ENCODE assay signal across 10 cellular contexts in genomic region chr4:158996669-158997074, GRCh38.
DNase-seq lines count a peak whose midpoint lies in the region; ATAC-seq and TF ChIP-seq lines count a peak whose summit lies in the region.
"Had no signal": no experiment of that assay in that cellular context is flagged by ENCODE, and none has a peak within 500 bp of the region (broad histone marks: within the 10 kb centered on the region; RNA-seq: fewer than 3 reads in every experiment).

No MANE protein-coding gene starts in this region.

- no peaks in the 10 kb centered on the region for H3K9me3 Mint-ChIP-seq in neural progenitor cell

- TF ChIP-seq CTCF in neural progenitor cell (IDR thresholded peaks at IDR 0.05): no peak

- H3K36me3 Mint-ChIP-seq in neural progenitor cell: no peaks in the 10 kb centered on the region
- H3K36me3 Mint-ChIP-seq: activated naive CD8-positive, alpha-beta T cell; mesothelial cell of epicardium had no signal

- no peaks in the 10 kb centered on the region for H3K4me1 ChIP-seq in neural progenitor cell

- no peaks in the 10 kb centered on the region for H3F3A ChIP-seq in neural progenitor cell (ENCODE audit: low read depth)

- no peak overlapping the region for H3K27ac ChIP-seq in neural progenitor cell

- H3K4me2 ChIP-seq in neural progenitor cell: no peak overlapping the region

- peak; percentile 98 for DNase-seq in EH (ENCODE audit: low read depth)
- DNase-seq in NCI-H345 treated with DMSO at 0.1 percent for 48 hours (lab: John Stamatoyannopoulos, UW; ENCODE audit: unreplicated experiment): peak; percentile 23
- DNase-seq in dermis blood vessel endothelial cell: peak; percentile 82
- no peak for DNase-seq in neural progenitor cell (ENCODE audit: low spot score)
- no peak for DNase-seq in ureter (ENCODE audit: low spot score)
- DNase-seq in activated T-cell treated with anti-CD3 and anti-CD28 coated beads, Interleukin-2, amount 50 U/mL, for 48 hours: no peak
- DNase-seq in HT-29 (ENCODE audit: low spot score): no peak

- no peaks in the 10 kb centered on the region for H3K79me2 ChIP-seq in neural progenitor cell (ENCODE audit: low read depth)

- peak overlapping the region; percentile 45 for H2AFZ ChIP-seq in neural progenitor cell (replicated peaks)

- no peaks in the 10 kb centered on the region for H3K27me3 ChIP-seq in neural progenitor cell

- peaks cover 11% of the 10 kb centered on the region for H3K4me1 Mint-ChIP-seq in neural progenitor cell

- no peak overlapping the region for H3K27ac Mint-ChIP-seq in neural progenitor cell
- H3K27ac Mint-ChIP-seq: activated naive CD8-positive, alpha-beta T cell; mesothelial cell of epicardium had no signal

- H3K27me3 Mint-ChIP-seq in neural progenitor cell (ENCODE audit: insufficient read depth, low read depth): no peaks in the 10 kb centered on the region
- H3K27me3 Mint-ChIP-seq: activated naive CD8-positive, alpha-beta T cell had no signal

- no peaks in the 10 kb centered on the region for H3K36me3 ChIP-seq in neural progenitor cell

- ATAC-seq in GM18502 (IDR thresholded peaks at IDR 0.05; ENCODE audit: poor library complexity, unreplicated experiment): no peak

- H3K4me3 ChIP-seq in neural progenitor cell: no peak overlapping the region

- H3K9ac ChIP-seq in neural progenitor cell: no peak overlapping the region

- no peaks in the 10 kb centered on the region for H4K20me1 ChIP-seq in neural progenitor cell (ENCODE audit: low read depth)

- H3K9me3 ChIP-seq in neural progenitor cell (ENCODE audit: low read depth): no peaks in the 10 kb centered on the region

- H3K4me3 Mint-ChIP-seq in neural progenitor cell: no peak overlapping the region
- H3K4me3 Mint-ChIP-seq: activated naive CD8-positive, alpha-beta T cell; mesothelial cell of epicardium had no signal

Comparison
In these comparisons a context has a peak if more than half of its experiments do, and no peak if none do; other contexts are left out.
1. DNase-seq: peak in EH (single experiment), NCI-H345 treated with DMSO at 0.1 percent for 48 hours (single experiment) and dermis blood vessel endothelial cell (single experiment); none in neural progenitor cell (single experiment), ureter (single experiment), activated T-cell treated with anti-CD3 and anti-CD28 coated beads, Interleukin-2, amount 50 U/mL, for 48 hours (0 of 2) and HT-29 (single experiment).